ENCODE assay signal across 9 cellular contexts in the genomic region with DNA sequence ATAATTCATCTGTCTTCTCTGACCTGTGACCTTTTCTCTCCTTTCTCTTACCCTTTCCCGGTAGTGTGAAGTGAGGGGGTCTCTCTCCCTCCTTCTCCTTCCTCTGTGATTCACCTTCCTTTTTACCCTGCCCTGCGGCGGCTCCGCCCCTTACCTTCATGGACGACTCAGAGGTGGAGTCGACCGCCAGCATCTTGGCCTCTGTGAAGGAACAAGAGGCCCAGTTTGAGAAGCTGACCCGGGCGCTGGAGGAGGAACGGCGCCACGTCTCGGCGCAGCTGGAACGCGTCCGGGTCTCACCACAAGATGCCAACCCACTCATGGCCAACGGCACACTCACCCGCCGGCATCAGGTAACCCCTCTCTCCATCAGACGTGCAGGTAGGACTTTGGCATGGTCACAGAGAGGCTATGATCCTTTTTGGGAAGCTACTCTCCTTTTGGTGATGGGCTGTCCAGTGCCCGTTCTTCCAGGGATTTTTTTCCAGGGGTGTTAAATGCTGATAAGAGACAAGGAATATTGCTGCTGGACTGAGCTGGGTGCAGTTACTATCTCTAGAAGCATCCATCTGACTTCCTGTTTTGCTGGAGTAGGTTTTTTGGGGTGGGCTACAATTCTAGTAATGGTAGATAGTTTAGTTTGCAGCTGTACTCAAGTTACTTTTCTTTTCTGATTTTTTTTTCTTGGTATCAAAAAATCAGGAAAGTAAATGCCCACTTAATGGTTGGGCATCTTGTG. TPM values are rescaled to one million over a fixed set of nuclear protein-coding genes. Genes with fewer than 3 reads are reported as not detected.
DNase-seq lines count a peak whose midpoint lies in the region; ATAC-seq and TF ChIP-seq lines count a peak whose summit lies in the region.
"Had no signal": no experiment of that assay in that cellular context is flagged by ENCODE, and none has a peak within 500 bp of the region (broad histone marks: within the 10 kb centered on the region; RNA-seq: fewer than 3 reads in every experiment).

No MANE protein-coding gene starts in this region.

- in situ Hi-C loops in KBM-7 (cut with MboI; ENCODE audit: low pct_unique_long_range_greater_than_20kb, low sequenced_read_pairs) = no loop called here
- in situ Hi-C loops in mammary epithelial cell (cut with MboI; ENCODE audit: low sequenced_read_pairs in 2 of 2) = no loop called here

- H2AFZ ChIP-seq in mammary epithelial cell (ENCODE audit: low read depth, low read length) = peak overlapping the region; percentile 13

- peak overlapping the region in 1 of 2 donors; percentile 23 for H3K4me3 ChIP-seq in CD4-positive, alpha-beta memory T cell (ENCODE audit: low read length in 2 of 2)
- H3K4me3 ChIP-seq in mammary epithelial cell (replicated peaks in 1 of 3; ENCODE audit: insufficient read depth in 1 of 3, low read depth in 2 of 3, low read length in 3 of 3) = peak overlapping the region; percentile 41 to 62 (median 46)
- no peak overlapping the region for H3K4me3 ChIP-seq in WERI-Rb-1 (ENCODE audit: low read depth, low read length)

- no peaks in the 10 kb centered on the region for H3K9me3 Mint-ChIP-seq in CD4-positive, alpha-beta memory T cell
- no peaks in the 10 kb centered on the region for H3K9me3 Mint-ChIP-seq in natural killer cell treated with Interleukin-12 subunit alpha and Interleukin-12 subunit beta and Interleukin-15 and Interleukin-18, amount 100 ng/mL, for 72 hours
- H3K9me3 Mint-ChIP-seq: activated naive CD4-positive, alpha-beta T cell treated with anti-CD3 and anti-CD28 coated beads, Interleukin-2, amount 50 U/mL, for 72 hours had no signal

- no peaks in the 10 kb centered on the region for H3K27me3 ChIP-seq in CD4-positive, alpha-beta memory T cell (ENCODE audit: insufficient read depth, low read length)
- H3K27me3 ChIP-seq in mammary epithelial cell (ENCODE audit: insufficient read depth, low read length) (no peaks in the 10 kb centered on the region), WERI-Rb-1 (ENCODE audit: insufficient read depth, low read depth, severe bottlenecking) (no peaks in the 10 kb centered on the region)

- dilution Hi-C loops in mammary epithelial cell (cut with HindIII; ENCODE audit: low sequenced_read_pairs) = no loop called here

- 0% methylated on average over 12 of the region's 22 CpGs for WGBS in mammary epithelial cell (ENCODE audit: low coverage, missing lambda C conversion rate)

- H3K27ac Mint-ChIP-seq in CD4-positive, alpha-beta memory T cell = peak overlapping the region; percentile 84 to 99 (median 97)
- H3K27ac Mint-ChIP-seq in natural killer cell treated with Interleukin-12 subunit alpha and Interleukin-12 subunit beta and Interleukin-15 and Interleukin-18, amount 100 ng/mL, for 72 hours = peak overlapping the region; percentile 45 to 61

- BruUV-seq in mammary epithelial cell (replicated peaks; lab: Mats Ljungman, UMichigan) = TSS peak; percentile 4

- peak overlapping the region; percentile 59 for H3K9ac ChIP-seq in mammary epithelial cell (ENCODE audit: insufficient read depth, low read length)

- no peaks in the 10 kb centered on the region for H3K27me3 Mint-ChIP-seq in CD4-positive, alpha-beta memory T cell
- H3K27me3 Mint-ChIP-seq in natural killer cell treated with Interleukin-12 subunit alpha and Interleukin-12 subunit beta and Interleukin-15 and Interleukin-18, amount 100 ng/mL, for 72 hours = no peaks in the 10 kb centered on the region

- H3K79me2 ChIP-seq in mammary epithelial cell (ENCODE audit: insufficient read depth, low read length) = peaks cover 99% of the 10 kb centered on the region

- ATAC-seq in natural killer cell treated with Interleukin-12 subunit alpha and Interleukin-12 subunit beta and Interleukin-15 and Interleukin-18, amount 100 ng/mL, for 72 hours = no peak

- intact Hi-C loops in CD4-positive, alpha-beta memory T cell (cut with micrococcal nuclease) = loop anchor here (1.0 to 5.0 kb wide), 7 partner anchors 9 to 1351 kb away; a partner anchor contains a TSS
- intact Hi-C loops in mammary epithelial cell (cut with micrococcal nuclease) = loop anchor here (1.0 kb wide), 1 partner anchor 8 kb away; no protein-coding TSS in a partner anchor

- H3K4me1 ChIP-seq in CD4-positive, alpha-beta memory T cell (ENCODE audit: insufficient read depth, low read length) = peaks cover 35% of the 10 kb centered on the region
- peaks cover 55% of the 10 kb centered on the region for H3K4me1 ChIP-seq in mammary epithelial cell (ENCODE audit: insufficient read depth, low read length)

- peak overlapping the region; percentile 61 for H3K27ac ChIP-seq in CD4-positive, alpha-beta memory T cell (ENCODE audit: low read depth, low read length)
- H3K27ac ChIP-seq in mammary epithelial cell (ENCODE audit: insufficient read depth, low read depth, low read length) (peak overlapping the region; percentile 71), WERI-Rb-1 (no peak overlapping the region)

- peaks cover 26 to 39% (median 32%) of the 10 kb centered on the region in 4 donors for H3K4me1 Mint-ChIP-seq in CD4-positive, alpha-beta memory T cell
- H3K4me1 Mint-ChIP-seq in natural killer cell treated with Interleukin-12 subunit alpha and Interleukin-12 subunit beta and Interleukin-15 and Interleukin-18, amount 100 ng/mL, for 72 hours (ENCODE audit: low read depth in 2 of 2) = peaks cover 24 to 38% of the 10 kb centered on the region in 2 donors

- no peaks in the 10 kb centered on the region for H4K20me1 ChIP-seq in mammary epithelial cell (ENCODE audit: insufficient read depth, low read length)

- no peaks in the 10 kb centered on the region for H3K9me3 ChIP-seq in CD4-positive, alpha-beta memory T cell (ENCODE audit: control insufficient read depth in 1 of 2, low read length in 2 of 2)
- H3K9me3 ChIP-seq in mammary epithelial cell (replicated peaks; ENCODE audit: insufficient read depth, low read length) (no peaks in the 10 kb centered on the region), WERI-Rb-1 (ENCODE audit: severe bottlenecking) (no peaks in the 10 kb centered on the region)

- no peak for DNase-seq in CD4-positive, alpha-beta memory T cell
- DNase-seq in KBM-7 (peak; percentile 7), mammary epithelial cell (peak; percentile 87), inferior parietal cortex (ENCODE audit: extremely low spot score) (no peak), DMS79 (lab: John Stamatoyannopoulos, UW) (no peak), WERI-Rb-1 (no peak), HPDE6-E6E7 (ENCODE audit: extremely low spot score) (no peak)
- no peak for DNase-seq in natural killer cell treated with Interleukin-12 subunit alpha and Interleukin-12 subunit beta and Interleukin-15 and Interleukin-18, amount 100 ng/mL, for 72 hours (ENCODE audit: low spot score)

- CTCF ChIA-PET in CD4-positive, alpha-beta memory T cell (lab: Charles Lee; ENCODE audit: partially characterized antibody) = interaction anchor here (1.0 to 2.8 kb wide), 5 partner anchors 10 to 224 kb away, joined by 4 to 20 read pairs (median 5); a partner anchor contains a TSS
- CTCF ChIA-PET in mammary epithelial cell (lab: Charles Lee; ENCODE audit: low non-redundant PET) = no interaction called here

- H3K4me2 ChIP-seq in mammary epithelial cell (ENCODE audit: insufficient read depth, low read depth, low read length) = peak overlapping the region; percentile 91

- peaks cover 6 to 8% of the 10 kb centered on the region in 2 donors for H3K36me3 Mint-ChIP-seq in CD4-positive, alpha-beta memory T cell
- no peaks in the 10 kb centered on the region for H3K36me3 Mint-ChIP-seq in natural killer cell treated with Interleukin-12 subunit alpha and Interleukin-12 subunit beta and Interleukin-15 and Interleukin-18, amount 100 ng/mL, for 72 hours
- H3K36me3 Mint-ChIP-seq: activated naive CD4-positive, alpha-beta T cell treated with anti-CD3 and anti-CD28 coated beads, Interleukin-2, amount 50 U/mL, for 72 hours had no signal

- POLR2A ChIA-PET in CD4-positive, alpha-beta memory T cell (lab: Charles Lee; ENCODE audit: partially characterized antibody) = interaction anchor here (0.9 to 4.0 kb wide), 3 partner anchors 40 to 80 kb away, joined by 3 to 20 read pairs (median 3); a partner anchor contains a TSS

- H3K4me3 Mint-ChIP-seq in CD4-positive, alpha-beta memory T cell = peak overlapping the region in 7 of 8 donors; percentile 58 to 87 (median 76)
- peak overlapping the region; percentile 70 for H3K4me3 Mint-ChIP-seq in natural killer cell treated with Interleukin-12 subunit alpha and Interleukin-12 subunit beta and Interleukin-15 and Interleukin-18, amount 100 ng/mL, for 72 hours

- TF ChIP-seq CTCF in mammary epithelial cell (conservative IDR thresholded peaks at IDR 0.05 in 1 of 2, IDR thresholded peaks at IDR 0.05 in 1 of 2; ENCODE audit: extremely low read depth in 1 of 2, insufficient read depth in 1 of 2, low read depth in 1 of 2, low read length in 2 of 2) (no peak), WERI-Rb-1 (IDR thresholded peaks at IDR 0.05; ENCODE audit: low read depth, low read length) (no peak)

- no peaks in the 10 kb centered on the region for H3K36me3 ChIP-seq in CD4-positive, alpha-beta memory T cell (ENCODE audit: insufficient read depth, low read length)
- H3K36me3 ChIP-seq in mammary epithelial cell (ENCODE audit: insufficient read depth, low read length) (peaks cover 11% of the 10 kb centered on the region), WERI-Rb-1 (peaks cover 2% of the 10 kb centered on the region)

RNA-seq across cellular contexts. Expression of a gene that starts 29.9 kb away (rescaled TPM):
- total RNA-seq in CD4-positive, alpha-beta memory T cell = 10 to 100 TPM; 10.3 to 11.1 TPM
- polyA plus RNA-seq in CD4-positive, alpha-beta memory T cell = 1 to 10 TPM in 1 of 2 donors, under 1 TPM in 1; 0.91 to 1.6 TPM
- 100 to 1,000 TPM; 164 to 212 TPM for total RNA-seq in mammary epithelial cell
- 119 TPM for polyA plus RNA-seq in mammary epithelial cell
- polyA minus RNA-seq in mammary epithelial cell = 412 TPM
- 10 to 100 TPM in 1 of 2 donors, 1 to 10 TPM in 1; 9.2 to 10.6 TPM for total RNA-seq in natural killer cell treated with Interleukin-12 subunit alpha and Interleukin-12 subunit beta and Interleukin-15 and Interleukin-18, amount 100 ng/mL, for 72 hours

RNA-seq across cellular contexts. Expression of a gene that starts 39.9 kb away (rescaled TPM):
- not detected for total RNA-seq in CD4-positive, alpha-beta memory T cell
- polyA plus RNA-seq in CD4-positive, alpha-beta memory T cell = under 1 TPM; 0.34 to 0.44 TPM
- not detected for total RNA-seq in mammary epithelial cell
- polyA plus RNA-seq in mammary epithelial cell = not detected
- not detected for polyA minus RNA-seq in mammary epithelial cell
- not detected for total RNA-seq in natural killer cell treated with Interleukin-12 subunit alpha and Interleukin-12 subunit beta and Interleukin-15 and Interleukin-18, amount 100 ng/mL, for 72 hours
- total RNA-seq: activated naive CD4-positive, alpha-beta T cell treated with anti-CD3 and anti-CD28 coated beads, Interleukin-2, amount 50 U/mL, for 72 hours had no signal

RNA-seq across cellular contexts. Expression of a gene that starts 50.2 kb away (rescaled TPM):
- total RNA-seq in CD4-positive, alpha-beta memory T cell = 100 to 1,000 TPM; 102 to 113 TPM
- polyA plus RNA-seq in CD4-positive, alpha-beta memory T cell = 100 to 1,000 TPM; 186 to 223 TPM
- total RNA-seq in mammary epithelial cell = 100 to 1,000 TPM in 1 of 2 donors, 10 to 100 TPM in 1; 63.5 to 115 TPM
- polyA plus RNA-seq in mammary epithelial cell = 98.4 TPM
- 3.5 TPM for polyA minus RNA-seq in mammary epithelial cell
- total RNA-seq in natural killer cell treated with Interleukin-12 subunit alpha and Interleukin-12 subunit beta and Interleukin-15 and Interleukin-18, amount 100 ng/mL, for 72 hours = 100 to 1,000 TPM; 141 to 178 TPM

Comparison
In these comparisons a context has a peak if more than half of its experiments do, and no peak if none do; other contexts are left out.
1. DNase-seq: peak in KBM-7 (single experiment) and mammary epithelial cell (single experiment); none in CD4-positive, alpha-beta memory T cell (0 of 5), natural killer cell treated with Interleukin-12 subunit alpha and Interleukin-12 subunit beta and Interleukin-15 and Interleukin-18, amount 100 ng/mL, for 72 hours (single experiment), inferior parietal cortex (single experiment), DMS79 (single experiment), WERI-Rb-1 (single experiment) and HPDE6-E6E7 (single experiment).
2. RNA of a gene that starts 29.9 kb away (total RNA-seq): 164 to 212 TPM in mammary epithelial cell; 10.3 to 11.1 TPM in CD4-positive, alpha-beta memory T cell and 9.2 to 10.6 TPM in natural killer cell treated with Interleukin-12 subunit alpha and Interleukin-12 subunit beta and Interleukin-15 and Interleukin-18, amount 100 ng/mL, for 72 hours; every median in the first group is over 10 times any median in the second.